15 cellular contexts compared by ENCODE assay signal in the genomic region with DNA sequence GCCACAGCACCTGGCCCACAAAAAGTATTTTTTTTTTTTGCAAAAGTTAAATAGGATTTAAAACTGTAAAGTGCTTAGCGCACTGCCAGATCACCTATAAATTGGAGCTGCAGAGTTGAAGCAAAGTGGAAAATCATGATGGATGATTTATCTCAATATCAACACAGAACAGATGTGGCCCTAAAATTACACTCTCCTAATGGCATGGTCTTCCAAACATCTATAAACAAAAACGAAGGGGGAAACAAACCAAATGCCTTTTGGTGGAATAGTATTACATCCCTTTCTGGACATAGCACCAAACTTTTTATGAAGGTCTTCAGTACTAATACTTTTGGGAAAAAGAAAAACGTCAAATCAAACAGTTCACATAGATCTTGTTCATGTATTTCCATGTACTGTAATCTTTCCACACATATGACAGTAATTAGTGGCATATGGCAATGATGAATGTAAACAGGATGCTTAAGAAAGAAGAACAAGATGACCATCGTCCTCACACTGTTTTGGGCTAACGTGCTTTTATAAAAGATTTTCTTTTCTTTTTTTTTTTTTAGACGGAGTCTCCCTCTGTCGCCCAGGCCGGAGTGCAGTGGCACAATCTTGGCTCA.
"Had no signal": no experiment of that assay in that cellular context is flagged by ENCODE, and none has a peak within 500 bp of the region (broad histone marks: within the 10 kb centered on the region; RNA-seq: fewer than 3 reads in every experiment).

No MANE protein-coding gene starts in this region.

- H3K4me3 Mint-ChIP-seq: activated CD4-positive, alpha-beta memory T cell treated with anti-CD3 and anti-CD28 coated beads, Interleukin-2, amount 10 ng/mL, durations not matched to agents 7 days and 5 days; activated CD4-positive, alpha-beta T cell treated with anti-CD3 and anti-CD28 coated beads for 36 hours; activated naive CD4-positive, alpha-beta T cell treated with anti-CD3 and anti-CD28 coated beads, Interleukin-2, amount 50 U/mL, for 24 hours; activated T-cell treated with anti-CD3 and anti-CD28 coated beads, Interleukin-2, amount 50 U/mL, for 24 hours; natural killer cell; stimulated activated memory B cell treated with anti-CD40 and anti-IgM and Interleukin-4, amounts not matched to agents 10 μg/mL and 1 μg/mL and 100 μg/mL, for 72 hours had no signal

- H3K27ac Mint-ChIP-seq: activated CD4-positive, alpha-beta memory T cell treated with anti-CD3 and anti-CD28 coated beads, Interleukin-2, amount 10 ng/mL, durations not matched to agents 7 days and 5 days; activated CD4-positive, alpha-beta T cell treated with anti-CD3 and anti-CD28 coated beads for 36 hours; activated naive CD4-positive, alpha-beta T cell treated with anti-CD3 and anti-CD28 coated beads, Interleukin-2, amount 50 U/mL, for 24 hours; activated T-cell treated with anti-CD3 and anti-CD28 coated beads, Interleukin-2, amount 50 U/mL, for 24 hours; natural killer cell; stimulated activated memory B cell treated with anti-CD40 and anti-IgM and Interleukin-4, amounts not matched to agents 10 μg/mL and 1 μg/mL and 100 μg/mL, for 72 hours had no signal

- ATAC-seq: activated CD4-positive, alpha-beta T cell treated with anti-CD3 and anti-CD28 coated beads for 36 hours; body of pancreas; esophagus mucosa; natural killer cell; stimulated activated memory B cell treated with anti-CD40 and anti-IgM and Interleukin-4, amounts not matched to agents 10 μg/mL and 1 μg/mL and 100 μg/mL, for 72 hours had no signal

- H3K4me1 Mint-ChIP-seq: activated CD4-positive, alpha-beta T cell treated with anti-CD3 and anti-CD28 coated beads for 36 hours; activated naive CD4-positive, alpha-beta T cell treated with anti-CD3 and anti-CD28 coated beads, Interleukin-2, amount 50 U/mL, for 24 hours had no signal

- H3K36me3 ChIP-seq: neutrophil, tibial nerve had no signal

- H3K4me3 ChIP-seq: body of pancreas, tibial nerve had no signal

- H3K4me1 ChIP-seq: body of pancreas, tibial nerve had no signal

- DNase-seq: activated CD4-positive, alpha-beta memory T cell treated with anti-CD3 and anti-CD28 coated beads, Interleukin-2, amount 10 ng/mL, durations not matched to agents 7 days and 5 days; activated CD4-positive, alpha-beta T cell treated with anti-CD3 and anti-CD28 coated beads for 36 hours; activated effector memory CD4-positive, alpha-beta T cell treated with Interleukin-2 at 50 U/mL for 16 hours; activated T-cell treated with anti-CD3 and anti-CD28 coated beads, Interleukin-2, amount 50 U/mL, for 24 hours; amygdala; body of pancreas; caudate nucleus; head of caudate nucleus; mesendoderm; natural killer cell had no signal

- H3K9me3 Mint-ChIP-seq: activated CD4-positive, alpha-beta memory T cell treated with anti-CD3 and anti-CD28 coated beads, Interleukin-2, amount 10 ng/mL, durations not matched to agents 7 days and 5 days; activated naive CD4-positive, alpha-beta T cell treated with anti-CD3 and anti-CD28 coated beads, Interleukin-2, amount 50 U/mL, for 24 hours; activated T-cell treated with anti-CD3 and anti-CD28 coated beads, Interleukin-2, amount 50 U/mL, for 24 hours; natural killer cell; stimulated activated memory B cell treated with anti-CD40 and anti-IgM and Interleukin-4, amounts not matched to agents 10 μg/mL and 1 μg/mL and 100 μg/mL, for 72 hours had no signal

- H3K27me3 Mint-ChIP-seq: activated CD4-positive, alpha-beta T cell treated with anti-CD3 and anti-CD28 coated beads for 36 hours; activated naive CD4-positive, alpha-beta T cell treated with anti-CD3 and anti-CD28 coated beads, Interleukin-2, amount 50 U/mL, for 24 hours; activated T-cell treated with anti-CD3 and anti-CD28 coated beads, Interleukin-2, amount 50 U/mL, for 24 hours had no signal

- H3K27ac ChIP-seq: body of pancreas, neutrophil, tibial nerve had no signal

- H3K9me3 ChIP-seq: body of pancreas, neutrophil, tibial nerve had no signal

- H3K27me3 ChIP-seq: body of pancreas, neutrophil, tibial nerve had no signal

- H3K36me3 Mint-ChIP-seq: activated naive CD4-positive, alpha-beta T cell treated with anti-CD3 and anti-CD28 coated beads, Interleukin-2, amount 50 U/mL, for 24 hours; natural killer cell; stimulated activated memory B cell treated with anti-CD40 and anti-IgM and Interleukin-4, amounts not matched to agents 10 μg/mL and 1 μg/mL and 100 μg/mL, for 72 hours had no signal
